ENCODE assay signal across 8 cellular contexts in genomic region chr1:99766378-99766800, GRCh38. TPM values are rescaled to one million over a fixed set of nuclear protein-coding genes. Genes with fewer than 3 reads are reported as not detected.
DNase-seq lines count a peak whose midpoint lies in the region; ATAC-seq and TF ChIP-seq lines count a peak whose summit lies in the region.

FRRS1 (minus strand) TSS chr1:99766635; CDS start chr1:99748768, 17,867 bp downstream.

- no peaks in the 10 kb centered on the region for H3K4me1 ChIP-seq in BE2C

- peak within 1 kb of the TSS; percentile 62 for H3K4me3 ChIP-seq in BE2C (ENCODE audit: low read depth, low read length)

- ATAC-seq in GM18517 (IDR thresholded peaks at IDR 0.05; ENCODE audit: unreplicated experiment): peak; percentile 93
- ATAC-seq in HG02938 (IDR thresholded peaks at IDR 0.05; ENCODE audit: unreplicated experiment): peak; percentile 89
- ATAC-seq in left lobe of liver: peak; percentile 81
- ATAC-seq in stimulated activated memory B cell treated with anti-CD40 and anti-IgM and Interleukin-4, amounts not matched to agents 10 μg/mL and 1 μg/mL and 100 μg/mL, for 72 hours: peak; percentile 85

- DNase-seq in BE2C (peak; percentile 22), NCI-H1694 (lab: John Stamatoyannopoulos, UW) (peak; percentile 34), left lobe of liver (ENCODE audit: low spot score) (peak; percentile 80)
- DNase-seq in T-helper 2 cell treated with Interferon-gamma antibody and Interleukin-4, amounts not matched to agents 5 μg/mL and 100 μg/mL, for 36 hours (ENCODE audit: low spot score): peak; percentile 39

- H3K36me3 Mint-ChIP-seq in T-helper 2 cell treated with Interferon-gamma antibody and Interleukin-4, amounts not matched to agents 5 μg/mL and 100 μg/mL, for 36 hours (ENCODE audit: low read depth): peaks cover 1% of the 10 kb centered on the region
- peaks cover 5% of the 10 kb centered on the region for H3K36me3 Mint-ChIP-seq in dendritic cell treated with granulocyte-macrophage colony-stimulating factor and Interleukin-4, amounts not matched to agents 40 ng/mL and 50 ng/mL, for 4 days (ENCODE audit: low read depth)
- no peaks in the 10 kb centered on the region for H3K36me3 Mint-ChIP-seq in stimulated activated memory B cell treated with anti-CD40 and anti-IgM and Interleukin-4, amounts not matched to agents 10 μg/mL and 1 μg/mL and 100 μg/mL, for 72 hours

- H3K4me1 Mint-ChIP-seq in T-helper 2 cell treated with Interferon-gamma antibody and Interleukin-4, amounts not matched to agents 5 μg/mL and 100 μg/mL, for 36 hours (ENCODE audit: low read depth): peaks cover 14% of the 10 kb centered on the region
- H3K4me1 Mint-ChIP-seq in dendritic cell treated with granulocyte-macrophage colony-stimulating factor and Interleukin-4, amounts not matched to agents 40 ng/mL and 50 ng/mL, for 4 days (ENCODE audit: low read depth): peaks cover 23% of the 10 kb centered on the region
- H3K4me1 Mint-ChIP-seq in stimulated activated memory B cell treated with anti-CD40 and anti-IgM and Interleukin-4, amounts not matched to agents 10 μg/mL and 1 μg/mL and 100 μg/mL, for 72 hours: peaks cover 26% of the 10 kb centered on the region

- H3K36me3 ChIP-seq in BE2C: no peaks in the 10 kb centered on the region

- intact Hi-C loops in dendritic cell treated with granulocyte-macrophage colony-stimulating factor and Interleukin-4, amounts not matched to agents 40 ng/mL and 50 ng/mL, for 4 days (cut with micrococcal nuclease): no loop called here

- TF ChIP-seq CTCF in BE2C (IDR thresholded peaks at IDR 0.05; ENCODE audit: low read depth, low read length): 0 out of 2 replicates have a peak, but pooled peaks have one; percentile 22

- no peaks in the 10 kb centered on the region for H3K9me3 ChIP-seq in BE2C

- no peaks in the 10 kb centered on the region for H3K9me3 Mint-ChIP-seq in T-helper 2 cell treated with Interferon-gamma antibody and Interleukin-4, amounts not matched to agents 5 μg/mL and 100 μg/mL, for 36 hours
- no peaks in the 10 kb centered on the region for H3K9me3 Mint-ChIP-seq in dendritic cell treated with granulocyte-macrophage colony-stimulating factor and Interleukin-4, amounts not matched to agents 40 ng/mL and 50 ng/mL, for 4 days
- no peaks in the 10 kb centered on the region for H3K9me3 Mint-ChIP-seq in stimulated activated memory B cell treated with anti-CD40 and anti-IgM and Interleukin-4, amounts not matched to agents 10 μg/mL and 1 μg/mL and 100 μg/mL, for 72 hours

- peak within 1 kb of the TSS; percentile 73 for H3K27ac Mint-ChIP-seq in T-helper 2 cell treated with Interferon-gamma antibody and Interleukin-4, amounts not matched to agents 5 μg/mL and 100 μg/mL, for 36 hours
- H3K27ac Mint-ChIP-seq in dendritic cell treated with granulocyte-macrophage colony-stimulating factor and Interleukin-4, amounts not matched to agents 40 ng/mL and 50 ng/mL, for 4 days: peak within 1 kb of the TSS; percentile 93
- H3K27ac Mint-ChIP-seq in stimulated activated memory B cell treated with anti-CD40 and anti-IgM and Interleukin-4, amounts not matched to agents 10 μg/mL and 1 μg/mL and 100 μg/mL, for 72 hours: peak within 1 kb of the TSS; percentile 94

- H3K4me3 Mint-ChIP-seq in T-helper 2 cell treated with Interferon-gamma antibody and Interleukin-4, amounts not matched to agents 5 μg/mL and 100 μg/mL, for 36 hours: peak within 1 kb of the TSS; percentile 90
- peak within 1 kb of the TSS; percentile 87 for H3K4me3 Mint-ChIP-seq in dendritic cell treated with granulocyte-macrophage colony-stimulating factor and Interleukin-4, amounts not matched to agents 40 ng/mL and 50 ng/mL, for 4 days
- peak within 1 kb of the TSS; percentile 98 for H3K4me3 Mint-ChIP-seq in stimulated activated memory B cell treated with anti-CD40 and anti-IgM and Interleukin-4, amounts not matched to agents 10 μg/mL and 1 μg/mL and 100 μg/mL, for 72 hours

- peaks cover 50% of the 10 kb centered on the region for H3K27me3 Mint-ChIP-seq in T-helper 2 cell treated with Interferon-gamma antibody and Interleukin-4, amounts not matched to agents 5 μg/mL and 100 μg/mL, for 36 hours (ENCODE audit: low read depth)
- no peaks in the 10 kb centered on the region for H3K27me3 Mint-ChIP-seq in dendritic cell treated with granulocyte-macrophage colony-stimulating factor and Interleukin-4, amounts not matched to agents 40 ng/mL and 50 ng/mL, for 4 days
- H3K27me3 Mint-ChIP-seq in stimulated activated memory B cell treated with anti-CD40 and anti-IgM and Interleukin-4, amounts not matched to agents 10 μg/mL and 1 μg/mL and 100 μg/mL, for 72 hours: peaks cover 10% of the 10 kb centered on the region

- H3K27me3 ChIP-seq in BE2C: no peaks in the 10 kb centered on the region

RNA-seq across cellular contexts. Expression of gene FRRS1, which starts in this region (rescaled TPM):
- polyA plus RNA-seq in BE2C (2012; ENCODE audit: insufficient read depth, insufficient read length, low read depth): 0.22 TPM
- 31.8 TPM for total RNA-seq in left lobe of liver

Comparison
In these comparisons a context has a peak if more than half of its experiments do, and no peak if none do; other contexts are left out.
1. Peak in every context shown above with its lines: DNase-seq, ATAC-seq and H3K4me3 ChIP-seq.
2. DNase-seq: peak in every context shown above with its lines; median percentile 80 in left lobe of liver; 39 in T-helper 2 cell treated with Interferon-gamma antibody and Interleukin-4, amounts not matched to agents 5 μg/mL and 100 μg/mL, for 36 hours; 34 in NCI-H1694; 22 in BE2C.